Comparison of ENCODE assay signal across 1 cellular context in the genomic region with DNA sequence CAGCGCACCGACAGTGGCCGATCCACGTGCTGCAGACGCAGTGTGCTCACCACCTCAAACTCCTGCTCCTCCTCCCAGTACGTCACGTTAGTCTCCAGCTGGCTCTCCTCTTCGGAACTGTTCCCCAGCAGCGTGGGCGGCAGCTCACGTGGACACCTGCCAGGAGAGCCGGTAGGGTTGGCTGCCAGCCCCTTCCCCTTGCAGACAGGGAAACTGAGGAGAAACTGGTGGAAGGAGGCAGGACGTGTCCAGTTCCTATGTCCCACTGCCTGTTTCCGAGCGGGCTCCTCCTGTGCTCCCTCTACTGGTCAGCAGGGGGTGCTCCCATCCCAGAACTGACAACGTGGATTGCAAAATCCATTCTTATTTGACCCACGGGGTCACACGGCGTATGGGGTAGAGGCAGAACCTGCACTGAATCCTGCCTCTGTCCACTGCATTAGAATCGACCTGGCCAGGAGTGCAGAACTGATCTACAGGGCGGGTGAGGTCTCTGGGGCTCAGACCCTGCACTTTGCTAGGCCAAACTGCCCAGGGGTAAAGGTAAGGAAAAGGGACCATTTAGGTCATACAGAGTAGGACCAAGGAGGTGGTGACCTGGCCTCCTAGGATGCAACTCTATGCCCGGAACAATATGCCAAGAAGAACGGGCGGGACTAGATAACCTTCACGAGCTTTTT.
TF ChIP-seq lines count a peak whose summit lies in the region.

No MANE protein-coding gene starts in this region.

TF ChIP-seq in GM12878, 131 proteins besides CTCF, POLR2A, EP300 and RAD21 (continued from another document):
- TF ChIP-seq, protein P1, sequence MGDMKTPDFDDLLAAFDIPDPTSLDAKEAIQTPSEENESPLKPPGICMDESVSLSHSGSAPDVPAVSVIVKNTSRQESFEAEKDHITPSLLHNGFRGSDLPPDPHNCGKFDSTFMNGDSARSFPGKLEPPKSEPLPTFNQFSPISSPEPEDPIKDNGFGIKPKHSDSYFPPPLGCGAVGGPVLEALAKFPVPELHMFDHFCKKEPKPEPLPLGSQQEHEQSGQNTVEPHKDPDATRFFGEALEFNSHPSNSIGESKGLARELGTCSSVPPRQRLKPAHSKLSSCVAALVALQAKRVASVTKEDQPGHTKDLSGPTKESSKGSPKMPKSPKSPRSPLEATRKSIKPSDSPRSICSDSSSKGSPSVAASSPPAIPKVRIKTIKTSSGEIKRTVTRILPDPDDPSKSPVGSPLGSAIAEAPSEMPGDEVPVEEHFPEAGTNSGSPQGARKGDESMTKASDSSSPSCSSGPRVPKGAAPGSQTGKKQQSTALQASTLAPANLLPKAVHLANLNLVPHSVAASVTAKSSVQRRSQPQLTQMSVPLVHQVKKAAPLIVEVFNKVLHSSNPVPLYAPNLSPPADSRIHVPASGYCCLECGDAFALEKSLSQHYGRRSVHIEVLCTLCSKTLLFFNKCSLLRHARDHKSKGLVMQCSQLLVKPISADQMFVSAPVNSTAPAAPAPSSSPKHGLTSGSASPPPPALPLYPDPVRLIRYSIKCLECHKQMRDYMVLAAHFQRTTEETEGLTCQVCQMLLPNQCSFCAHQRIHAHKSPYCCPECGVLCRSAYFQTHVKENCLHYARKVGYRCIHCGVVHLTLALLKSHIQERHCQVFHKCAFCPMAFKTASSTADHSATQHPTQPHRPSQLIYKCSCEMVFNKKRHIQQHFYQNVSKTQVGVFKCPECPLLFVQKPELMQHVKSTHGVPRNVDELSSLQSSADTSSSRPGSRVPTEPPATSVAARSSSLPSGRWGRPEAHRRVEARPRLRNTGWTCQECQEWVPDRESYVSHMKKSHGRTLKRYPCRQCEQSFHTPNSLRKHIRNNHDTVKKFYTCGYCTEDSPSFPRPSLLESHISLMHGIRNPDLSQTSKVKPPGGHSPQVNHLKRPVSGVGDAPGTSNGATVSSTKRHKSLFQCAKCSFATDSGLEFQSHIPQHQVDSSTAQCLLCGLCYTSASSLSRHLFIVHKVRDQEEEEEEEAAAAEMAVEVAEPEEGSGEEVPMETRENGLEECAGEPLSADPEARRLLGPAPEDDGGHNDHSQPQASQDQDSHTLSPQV (IDR thresholded peaks at IDR 0.05) = 0 out of 2 replicates have a peak, but pooled peaks have one; percentile 58
- no peak for TF ChIP-seq ZNF384 (IDR thresholded peaks at IDR 0.05; ENCODE audit: borderline replicate concordance, low read depth, low read length)
- TF ChIP-seq, protein P2, sequence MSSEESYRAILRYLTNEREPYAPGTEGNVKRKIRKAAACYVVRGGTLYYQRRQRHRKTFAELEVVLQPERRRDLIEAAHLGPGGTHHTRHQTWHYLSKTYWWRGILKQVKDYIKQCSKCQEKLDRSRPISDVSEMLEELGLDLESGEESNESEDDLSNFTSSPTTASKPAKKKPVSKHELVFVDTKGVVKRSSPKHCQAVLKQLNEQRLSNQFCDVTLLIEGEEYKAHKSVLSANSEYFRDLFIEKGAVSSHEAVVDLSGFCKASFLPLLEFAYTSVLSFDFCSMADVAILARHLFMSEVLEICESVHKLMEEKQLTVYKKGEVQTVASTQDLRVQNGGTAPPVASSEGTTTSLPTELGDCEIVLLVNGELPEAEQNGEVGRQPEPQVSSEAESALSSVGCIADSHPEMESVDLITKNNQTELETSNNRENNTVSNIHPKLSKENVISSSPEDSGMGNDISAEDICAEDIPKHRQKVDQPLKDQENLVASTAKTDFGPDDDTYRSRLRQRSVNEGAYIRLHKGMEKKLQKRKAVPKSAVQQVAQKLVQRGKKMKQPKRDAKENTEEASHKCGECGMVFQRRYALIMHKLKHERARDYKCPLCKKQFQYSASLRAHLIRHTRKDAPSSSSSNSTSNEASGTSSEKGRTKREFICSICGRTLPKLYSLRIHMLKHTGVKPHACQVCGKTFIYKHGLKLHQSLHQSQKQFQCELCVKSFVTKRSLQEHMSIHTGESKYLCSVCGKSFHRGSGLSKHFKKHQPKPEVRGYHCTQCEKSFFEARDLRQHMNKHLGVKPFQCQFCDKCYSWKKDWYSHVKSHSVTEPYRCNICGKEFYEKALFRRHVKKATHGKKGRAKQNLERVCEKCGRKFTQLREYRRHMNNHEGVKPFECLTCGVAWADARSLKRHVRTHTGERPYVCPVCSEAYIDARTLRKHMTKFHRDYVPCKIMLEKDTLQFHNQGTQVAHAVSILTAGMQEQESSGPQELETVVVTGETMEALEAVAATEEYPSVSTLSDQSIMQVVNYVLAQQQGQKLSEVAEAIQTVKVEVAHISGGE (CRISPR knock-in tag; IDR thresholded peaks at IDR 0.05) = no peak
- TF ChIP-seq STAT1 (conservative IDR thresholded peaks at IDR 0.05) = no peak
- TF ChIP-seq SMC3 (IDR thresholded peaks at IDR 0.05; ENCODE audit: borderline replicate concordance, low read length) = peak; percentile 89; the same call in 1 of the 2 replicates
- TF ChIP-seq, protein P3, sequence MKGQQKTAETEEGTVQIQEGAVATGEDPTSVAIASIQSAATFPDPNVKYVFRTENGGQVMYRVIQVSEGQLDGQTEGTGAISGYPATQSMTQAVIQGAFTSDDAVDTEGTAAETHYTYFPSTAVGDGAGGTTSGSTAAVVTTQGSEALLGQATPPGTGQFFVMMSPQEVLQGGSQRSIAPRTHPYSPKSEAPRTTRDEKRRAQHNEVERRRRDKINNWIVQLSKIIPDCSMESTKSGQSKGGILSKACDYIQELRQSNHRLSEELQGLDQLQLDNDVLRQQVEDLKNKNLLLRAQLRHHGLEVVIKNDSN (IDR thresholded peaks at IDR 0.05; ENCODE audit: borderline replicate concordance, extremely low read length, insufficient read depth, low read depth, low read length) = no peak
- TF ChIP-seq CEBPB (IDR thresholded peaks at IDR 0.05; ENCODE audit: borderline replicate concordance in 1 of 2, low read depth in 2 of 2, low read length in 2 of 2) = peak in 1 of 2 experiments; percentile 42; a peak in 1 of 4 replicates
- TF ChIP-seq, protein P4, sequence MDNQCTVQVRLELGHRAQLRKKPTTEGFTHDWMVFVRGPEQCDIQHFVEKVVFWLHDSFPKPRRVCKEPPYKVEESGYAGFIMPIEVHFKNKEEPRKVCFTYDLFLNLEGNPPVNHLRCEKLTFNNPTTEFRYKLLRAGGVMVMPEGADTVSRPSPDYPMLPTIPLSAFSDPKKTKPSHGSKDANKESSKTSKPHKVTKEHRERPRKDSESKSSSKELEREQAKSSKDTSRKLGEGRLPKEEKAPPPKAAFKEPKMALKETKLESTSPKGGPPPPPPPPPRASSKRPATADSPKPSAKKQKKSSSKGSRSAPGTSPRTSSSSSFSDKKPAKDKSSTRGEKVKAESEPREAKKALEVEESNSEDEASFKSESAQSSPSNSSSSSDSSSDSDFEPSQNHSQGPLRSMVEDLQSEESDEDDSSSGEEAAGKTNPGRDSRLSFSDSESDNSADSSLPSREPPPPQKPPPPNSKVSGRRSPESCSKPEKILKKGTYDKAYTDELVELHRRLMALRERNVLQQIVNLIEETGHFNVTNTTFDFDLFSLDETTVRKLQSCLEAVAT (IDR thresholded peaks at IDR 0.05) = no peak
- TF ChIP-seq ZNF207 (IDR thresholded peaks at IDR 0.05; ENCODE audit: borderline replicate concordance) = 0 out of 2 replicates have a peak, but pooled peaks have one; percentile 49
- TF ChIP-seq, protein P5, sequence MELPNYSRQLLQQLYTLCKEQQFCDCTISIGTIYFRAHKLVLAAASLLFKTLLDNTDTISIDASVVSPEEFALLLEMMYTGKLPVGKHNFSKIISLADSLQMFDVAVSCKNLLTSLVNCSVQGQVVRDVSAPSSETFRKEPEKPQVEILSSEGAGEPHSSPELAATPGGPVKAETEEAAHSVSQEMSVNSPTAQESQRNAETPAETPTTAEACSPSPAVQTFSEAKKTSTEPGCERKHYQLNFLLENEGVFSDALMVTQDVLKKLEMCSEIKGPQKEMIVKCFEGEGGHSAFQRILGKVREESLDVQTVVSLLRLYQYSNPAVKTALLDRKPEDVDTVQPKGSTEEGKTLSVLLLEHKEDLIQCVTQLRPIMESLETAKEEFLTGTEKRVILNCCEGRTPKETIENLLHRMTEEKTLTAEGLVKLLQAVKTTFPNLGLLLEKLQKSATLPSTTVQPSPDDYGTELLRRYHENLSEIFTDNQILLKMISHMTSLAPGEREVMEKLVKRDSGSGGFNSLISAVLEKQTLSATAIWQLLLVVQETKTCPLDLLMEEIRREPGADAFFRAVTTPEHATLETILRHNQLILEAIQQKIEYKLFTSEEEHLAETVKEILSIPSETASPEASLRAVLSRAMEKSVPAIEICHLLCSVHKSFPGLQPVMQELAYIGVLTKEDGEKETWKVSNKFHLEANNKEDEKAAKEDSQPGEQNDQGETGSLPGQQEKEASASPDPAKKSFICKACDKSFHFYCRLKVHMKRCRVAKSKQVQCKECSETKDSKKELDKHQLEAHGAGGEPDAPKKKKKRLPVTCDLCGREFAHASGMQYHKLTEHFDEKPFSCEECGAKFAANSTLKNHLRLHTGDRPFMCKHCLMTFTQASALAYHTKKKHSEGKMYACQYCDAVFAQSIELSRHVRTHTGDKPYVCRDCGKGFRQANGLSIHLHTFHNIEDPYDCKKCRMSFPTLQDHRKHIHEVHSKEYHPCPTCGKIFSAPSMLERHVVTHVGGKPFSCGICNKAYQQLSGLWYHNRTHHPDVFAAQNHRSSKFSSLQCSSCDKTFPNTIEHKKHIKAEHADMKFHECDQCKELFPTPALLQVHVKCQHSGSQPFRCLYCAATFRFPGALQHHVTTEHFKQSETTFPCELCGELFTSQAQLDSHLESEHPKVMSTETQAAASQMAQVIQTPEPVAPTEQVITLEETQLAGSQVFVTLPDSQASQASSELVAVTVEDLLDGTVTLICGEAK (IDR thresholded peaks at IDR 0.05; ENCODE audit: borderline replicate concordance) = no peak
- no peak for TF ChIP-seq BCL11A (IDR thresholded peaks at IDR 0.05; ENCODE audit: low read depth, low read length)
- TF ChIP-seq, protein P6, sequence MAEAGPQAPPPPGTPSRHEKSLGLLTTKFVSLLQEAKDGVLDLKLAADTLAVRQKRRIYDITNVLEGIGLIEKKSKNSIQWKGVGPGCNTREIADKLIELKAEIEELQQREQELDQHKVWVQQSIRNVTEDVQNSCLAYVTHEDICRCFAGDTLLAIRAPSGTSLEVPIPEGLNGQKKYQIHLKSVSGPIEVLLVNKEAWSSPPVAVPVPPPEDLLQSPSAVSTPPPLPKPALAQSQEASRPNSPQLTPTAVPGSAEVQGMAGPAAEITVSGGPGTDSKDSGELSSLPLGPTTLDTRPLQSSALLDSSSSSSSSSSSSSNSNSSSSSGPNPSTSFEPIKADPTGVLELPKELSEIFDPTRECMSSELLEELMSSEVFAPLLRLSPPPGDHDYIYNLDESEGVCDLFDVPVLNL (IDR thresholded peaks at IDR 0.05; ENCODE audit: low read depth, low read length) = no peak
- TF ChIP-seq TCF12 (IDR thresholded peaks at IDR 0.05; ENCODE audit: low read depth, low read length) = no peak
- no peak for TF ChIP-seq ZSCAN29 (IDR thresholded peaks at IDR 0.05)
- no peak for TF ChIP-seq RCOR1 (conservative IDR thresholded peaks at IDR 0.05; ENCODE audit: low read depth, low read length)
- TF ChIP-seq SMARCA5 (IDR thresholded peaks at IDR 0.05) = 0 out of 2 replicates have a peak, but pooled peaks have one; percentile 22
- TF ChIP-seq RUNX3 (IDR thresholded peaks at IDR 0.05; ENCODE audit: low read length) = no peak
- TF ChIP-seq, protein P7, sequence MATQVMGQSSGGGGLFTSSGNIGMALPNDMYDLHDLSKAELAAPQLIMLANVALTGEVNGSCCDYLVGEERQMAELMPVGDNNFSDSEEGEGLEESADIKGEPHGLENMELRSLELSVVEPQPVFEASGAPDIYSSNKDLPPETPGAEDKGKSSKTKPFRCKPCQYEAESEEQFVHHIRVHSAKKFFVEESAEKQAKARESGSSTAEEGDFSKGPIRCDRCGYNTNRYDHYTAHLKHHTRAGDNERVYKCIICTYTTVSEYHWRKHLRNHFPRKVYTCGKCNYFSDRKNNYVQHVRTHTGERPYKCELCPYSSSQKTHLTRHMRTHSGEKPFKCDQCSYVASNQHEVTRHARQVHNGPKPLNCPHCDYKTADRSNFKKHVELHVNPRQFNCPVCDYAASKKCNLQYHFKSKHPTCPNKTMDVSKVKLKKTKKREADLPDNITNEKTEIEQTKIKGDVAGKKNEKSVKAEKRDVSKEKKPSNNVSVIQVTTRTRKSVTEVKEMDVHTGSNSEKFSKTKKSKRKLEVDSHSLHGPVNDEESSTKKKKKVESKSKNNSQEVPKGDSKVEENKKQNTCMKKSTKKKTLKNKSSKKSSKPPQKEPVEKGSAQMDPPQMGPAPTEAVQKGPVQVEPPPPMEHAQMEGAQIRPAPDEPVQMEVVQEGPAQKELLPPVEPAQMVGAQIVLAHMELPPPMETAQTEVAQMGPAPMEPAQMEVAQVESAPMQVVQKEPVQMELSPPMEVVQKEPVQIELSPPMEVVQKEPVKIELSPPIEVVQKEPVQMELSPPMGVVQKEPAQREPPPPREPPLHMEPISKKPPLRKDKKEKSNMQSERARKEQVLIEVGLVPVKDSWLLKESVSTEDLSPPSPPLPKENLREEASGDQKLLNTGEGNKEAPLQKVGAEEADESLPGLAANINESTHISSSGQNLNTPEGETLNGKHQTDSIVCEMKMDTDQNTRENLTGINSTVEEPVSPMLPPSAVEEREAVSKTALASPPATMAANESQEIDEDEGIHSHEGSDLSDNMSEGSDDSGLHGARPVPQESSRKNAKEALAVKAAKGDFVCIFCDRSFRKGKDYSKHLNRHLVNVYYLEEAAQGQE (IDR thresholded peaks at IDR 0.05; ENCODE audit: low read depth, low read length) = no peak
- TF ChIP-seq CHD2 (IDR thresholded peaks at IDR 0.05; ENCODE audit: borderline replicate concordance, low read depth, low read length) = 0 out of 2 replicates have a peak, but pooled peaks have one; percentile 11
- TF ChIP-seq FOXM1 (IDR thresholded peaks at IDR 0.05; ENCODE audit: low read depth, low read length) = no peak
- TF ChIP-seq MEF2B (IDR thresholded peaks at IDR 0.05; ENCODE audit: partially characterized antibody, poor library complexity, severe bottlenecking) = no peak
- no peak for TF ChIP-seq SIX5 (IDR thresholded peaks at IDR 0.05; ENCODE audit: low read depth, low read length, severe bottlenecking)
- TF ChIP-seq MTA3 (IDR thresholded peaks at IDR 0.05; ENCODE audit: borderline replicate concordance, low read length) = no peak
- no peak for TF ChIP-seq ETV6 (conservative IDR thresholded peaks at IDR 0.05 in 1 of 2, IDR thresholded peaks at IDR 0.05 in 1 of 2; ENCODE audit: borderline replicate concordance in 1 of 2, low read depth in 1 of 2)
- no peak for TF ChIP-seq SUZ12 (IDR thresholded peaks at IDR 0.05; ENCODE audit: unreplicated experiment)
- TF ChIP-seq TBL1XR1 (IDR thresholded peaks at IDR 0.05; ENCODE audit: low read depth, low read length) = no peak
- no peak for TF ChIP-seq NRF1 (conservative IDR thresholded peaks at IDR 0.05; ENCODE audit: low read depth, low read length)
- peak; percentile 96 for TF ChIP-seq NR2F1 (conservative IDR thresholded peaks at IDR 0.05)
- TF ChIP-seq ESRRA (IDR thresholded peaks at IDR 0.05; ENCODE audit: low read length) = no peak
- no peak for TF ChIP-seq CBX5 (IDR thresholded peaks at IDR 0.05; ENCODE audit: low read depth)
- TF ChIP-seq IKZF1 (conservative IDR thresholded peaks at IDR 0.05) = no peak
- TF ChIP-seq, protein P8, sequence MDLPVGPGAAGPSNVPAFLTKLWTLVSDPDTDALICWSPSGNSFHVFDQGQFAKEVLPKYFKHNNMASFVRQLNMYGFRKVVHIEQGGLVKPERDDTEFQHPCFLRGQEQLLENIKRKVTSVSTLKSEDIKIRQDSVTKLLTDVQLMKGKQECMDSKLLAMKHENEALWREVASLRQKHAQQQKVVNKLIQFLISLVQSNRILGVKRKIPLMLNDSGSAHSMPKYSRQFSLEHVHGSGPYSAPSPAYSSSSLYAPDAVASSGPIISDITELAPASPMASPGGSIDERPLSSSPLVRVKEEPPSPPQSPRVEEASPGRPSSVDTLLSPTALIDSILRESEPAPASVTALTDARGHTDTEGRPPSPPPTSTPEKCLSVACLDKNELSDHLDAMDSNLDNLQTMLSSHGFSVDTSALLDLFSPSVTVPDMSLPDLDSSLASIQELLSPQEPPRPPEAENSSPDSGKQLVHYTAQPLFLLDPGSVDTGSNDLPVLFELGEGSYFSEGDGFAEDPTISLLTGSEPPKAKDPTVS (IDR thresholded peaks at IDR 0.05; ENCODE audit: low read depth, low read length) = no peak
